Comparison of ENCODE assay signal across 29 cellular contexts in the genomic region with DNA sequence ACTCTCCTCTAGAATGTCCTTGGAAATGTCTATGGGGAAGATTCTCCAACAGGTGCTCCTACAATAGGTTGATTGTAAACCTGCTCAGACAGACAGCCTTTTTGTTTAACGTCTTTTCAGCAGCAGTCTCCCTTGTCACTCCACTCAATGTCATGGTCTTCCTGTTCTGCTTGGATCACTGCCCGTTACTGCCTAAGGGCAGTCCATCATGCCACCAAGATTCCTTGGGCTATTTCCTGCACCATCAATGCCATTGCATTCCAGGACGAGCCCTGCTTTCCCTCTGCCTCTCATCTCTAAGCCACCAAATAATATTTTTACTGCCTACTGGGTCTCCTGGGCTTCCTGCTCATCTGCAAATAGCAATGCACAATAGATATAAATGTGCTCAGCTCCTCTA.
"Had no signal": no experiment of that assay in that cellular context is flagged by ENCODE, and none has a peak within 500 bp of the region (broad histone marks: within the 10 kb centered on the region; RNA-seq: fewer than 3 reads in every experiment).

No MANE protein-coding gene starts in this region.

- H3K27ac ChIP-seq: body of pancreas, heart right ventricle, pancreas, psoas muscle, right atrium auricular region, suprapubic skin, tibial nerve had no signal

- DNase-seq: activated B cell treated with CpG ODN at 0.5 μM for 24 hours; activated CD4-positive, alpha-beta T cell treated with anti-CD3 and anti-CD28 coated beads for 36 hours; activated CD4-positive, alpha-beta T cell treated with anti-CD3 and anti-CD28 coated beads, Interleukin-2, amount 50 U/mL, for 4 hours; activated CD8-positive, alpha-beta memory T cell treated with anti-CD3 and anti-CD28 coated beads for 24 hours; activated CD8-positive, alpha-beta memory T cell treated with anti-CD3 and anti-CD28 coated beads, Interleukin-2, amount 50 U/mL, for 4 hours; activated naive CD4-positive, alpha-beta T cell treated with Interleukin-2 at 50 U/mL for 16 hours; activated T-cell treated with anti-CD3 and anti-CD28 coated beads, Interleukin-2, amount 50 U/mL, for 4 hours; anterior cingulate cortex; body of pancreas; caudate nucleus; dermis blood vessel endothelial cell; effector CD8-positive, alpha-beta T cell; erythroblast; foreskin fibroblast; heart right ventricle; islet precursor cell; left cardiac atrium; nephron progenitor cell; pancreas; psoas muscle; stimulated activated CD4-positive, alpha-beta T cell treated with anti-CD3 and anti-CD28 coated beads, Interleukin-1b, Interleukin-23, amount 100 ng/mL, for 48 hours; stimulated activated naive CD8-positive, alpha-beta T cell treated with anti-CD3 and anti-CD28 coated beads, Interleukin-15, amount 100 ng/mL, for 72 hours; T1000 had no signal

- H3K36me3 Mint-ChIP-seq: memory B cell; stimulated activated effector memory CD8-positive, alpha-beta T cell treated with anti-CD3 and anti-CD28 coated beads, Interleukin-12 subunit alpha, Interleukin-12 subunit beta, amount 100 ng/mL, for 72 hours had no signal

- ATAC-seq: activated CD4-positive, alpha-beta T cell treated with anti-CD3 and anti-CD28 coated beads for 36 hours; activated T-cell treated with anti-CD3 and anti-CD28 coated beads, Interleukin-2, amount 50 U/mL, for 4 hours; body of pancreas; heart right ventricle; left cardiac atrium; pancreas; psoas muscle; stimulated activated effector memory CD8-positive, alpha-beta T cell treated with anti-CD3 and anti-CD28 coated beads, Interleukin-12 subunit alpha, Interleukin-12 subunit beta, amount 100 ng/mL, for 72 hours; stimulated activated naive CD8-positive, alpha-beta T cell treated with anti-CD3 and anti-CD28 coated beads, Interleukin-15, amount 100 ng/mL, for 72 hours had no signal

- H3K4me1 ChIP-seq: body of pancreas, heart right ventricle, pancreas, psoas muscle, right atrium auricular region, suprapubic skin, tibial nerve had no signal

- H3K36me3 ChIP-seq: heart right ventricle, pancreas, right atrium auricular region, suprapubic skin, tibial nerve had no signal

- H3K9me3 Mint-ChIP-seq: activated T-cell treated with anti-CD3 and anti-CD28 coated beads, Interleukin-2, amount 50 U/mL, for 4 hours; activated T-helper 2 cell treated with anti-CD3 and anti-CD28 coated beads, Interferon-gamma antibody, Interleukin-2, Interleukin-4, amounts not matched to agents 10 μg/mL and 5 μg/mL and 100 μg/mL, durations not matched to agents 14 hours and 24 hours and 36 hours; nephron progenitor cell; stimulated activated effector memory CD8-positive, alpha-beta T cell treated with anti-CD3 and anti-CD28 coated beads, Interleukin-12 subunit alpha, Interleukin-12 subunit beta, amount 100 ng/mL, for 72 hours; stimulated activated naive CD8-positive, alpha-beta T cell treated with anti-CD3 and anti-CD28 coated beads, Interleukin-15, amount 100 ng/mL, for 72 hours had no signal

- H3K9me3 ChIP-seq: pancreas, psoas muscle, right atrium auricular region, suprapubic skin had no signal

- H3K27me3 ChIP-seq: body of pancreas, heart right ventricle, pancreas, right atrium auricular region, suprapubic skin, tibial nerve had no signal

- H3K4me3 ChIP-seq: body of pancreas, heart right ventricle, pancreas, psoas muscle, right atrium auricular region, suprapubic skin, tibial nerve had no signal

- H3K27ac Mint-ChIP-seq: activated B cell treated with CpG ODN at 0.5 μM for 24 hours; activated CD4-positive, alpha-beta T cell treated with anti-CD3 and anti-CD28 coated beads for 36 hours; activated T-helper 2 cell treated with anti-CD3 and anti-CD28 coated beads, Interferon-gamma antibody, Interleukin-2, Interleukin-4, amounts not matched to agents 10 μg/mL and 5 μg/mL and 100 μg/mL, durations not matched to agents 14 hours and 24 hours and 36 hours; memory B cell; nephron progenitor cell; stimulated activated effector memory CD8-positive, alpha-beta T cell treated with anti-CD3 and anti-CD28 coated beads, Interleukin-12 subunit alpha, Interleukin-12 subunit beta, amount 100 ng/mL, for 72 hours; stimulated activated naive CD8-positive, alpha-beta T cell treated with anti-CD3 and anti-CD28 coated beads, Interleukin-15, amount 100 ng/mL, for 72 hours had no signal

- H3K4me3 Mint-ChIP-seq: activated B cell treated with CpG ODN at 0.5 μM for 24 hours; activated CD4-positive, alpha-beta T cell treated with anti-CD3 and anti-CD28 coated beads for 36 hours; activated T-cell treated with anti-CD3 and anti-CD28 coated beads, Interleukin-2, amount 50 U/mL, for 4 hours; memory B cell; nephron progenitor cell; stimulated activated effector memory CD8-positive, alpha-beta T cell treated with anti-CD3 and anti-CD28 coated beads, Interleukin-12 subunit alpha, Interleukin-12 subunit beta, amount 100 ng/mL, for 72 hours; stimulated activated naive CD8-positive, alpha-beta T cell treated with anti-CD3 and anti-CD28 coated beads, Interleukin-15, amount 100 ng/mL, for 72 hours had no signal

- H3K4me1 Mint-ChIP-seq: activated B cell treated with CpG ODN at 0.5 μM for 24 hours; activated CD4-positive, alpha-beta T cell treated with anti-CD3 and anti-CD28 coated beads for 36 hours; memory B cell; nephron progenitor cell; stimulated activated effector memory CD8-positive, alpha-beta T cell treated with anti-CD3 and anti-CD28 coated beads, Interleukin-12 subunit alpha, Interleukin-12 subunit beta, amount 100 ng/mL, for 72 hours; stimulated activated naive CD8-positive, alpha-beta T cell treated with anti-CD3 and anti-CD28 coated beads, Interleukin-15, amount 100 ng/mL, for 72 hours had no signal
